ENCODE assay signal across 8 cellular contexts in genomic region chr7:29807179-29807841, GRCh38. TPM values are rescaled to one million over a fixed set of nuclear protein-coding genes. Genes with fewer than 3 reads are reported as not detected.
DNase-seq lines count a peak whose midpoint lies in the region; ATAC-seq and TF ChIP-seq lines count a peak whose summit lies in the region.

No MANE protein-coding gene starts in this region.

- H3K9me3 ChIP-seq in A673 (ENCODE audit: low read depth, low read length, poor library complexity, severe bottlenecking) (no peaks in the 10 kb centered on the region), PC-3 (ENCODE audit: low read length) (no peaks in the 10 kb centered on the region), gastroesophageal sphincter (no peaks in the 10 kb centered on the region), neural cell (ENCODE audit: low read length) (no peaks in the 10 kb centered on the region)

- no peak for TF ChIP-seq RAD21 in neural cell (conservative IDR thresholded peaks at IDR 0.05)

- intact Hi-C loops in A673 (cut with micrococcal nuclease; ENCODE audit: unreplicated experiment): no loop called here
- intact Hi-C loops in PC-3 (cut with micrococcal nuclease): loop anchor here (5.0 kb wide), 1 partner anchor 60 kb away; no protein-coding TSS in a partner anchor

- H3K36me3 ChIP-seq in A673 (ENCODE audit: insufficient read depth, low read length, poor library complexity, severe bottlenecking) (no peaks in the 10 kb centered on the region), PC-3 (ENCODE audit: low read depth, low read length) (no peaks in the 10 kb centered on the region), gastroesophageal sphincter (no peaks in the 10 kb centered on the region), neural cell (ENCODE audit: insufficient read depth, low read length) (no peaks in the 10 kb centered on the region)

- H4K20me1 ChIP-seq in PC-3 (ENCODE audit: low read length) (no peaks in the 10 kb centered on the region), neural cell (ENCODE audit: insufficient read depth) (no peaks in the 10 kb centered on the region)

- TF ChIP-seq EP300 in gastroesophageal sphincter (IDR thresholded peaks at IDR 0.05): no peak
- no peak for TF ChIP-seq EP300 in neural cell (conservative IDR thresholded peaks at IDR 0.05; ENCODE audit: poor library complexity, severe bottlenecking)

- H3K9ac ChIP-seq in PC-3 (ENCODE audit: low read length) (no peak overlapping the region), neural cell (ENCODE audit: low read length) (peak overlapping the region; percentile 69)

- H3K4me2 ChIP-seq in PC-3 (ENCODE audit: low read length): peak overlapping the region; percentile 79
- no peak overlapping the region for H3K4me2 ChIP-seq in neural cell (ENCODE audit: low read length)

- no peak overlapping the region for H3K27ac ChIP-seq in A673 (ENCODE audit: low read depth, low read length, poor library complexity, severe bottlenecking)
- H3K27ac ChIP-seq in PC-3 (ENCODE audit: low read length): no peak overlapping the region
- H3K27ac ChIP-seq in gastroesophageal sphincter: peak overlapping the region in 2 of 4 donors; percentile 38 to 65
- no peak overlapping the region for H3K27ac ChIP-seq in neural cell (ENCODE audit: low read length)

- TF ChIP-seq CTCF in A673 (conservative IDR thresholded peaks at IDR 0.05; ENCODE audit: low read depth, low read length) (no peak), PC-3 (conservative IDR thresholded peaks at IDR 0.05; ENCODE audit: low read depth, low read length) (peak; percentile 38; the same call in 1 of the 2 replicates), gastroesophageal sphincter (IDR thresholded peaks at IDR 0.05) (peak in 1 of 4 experiments; percentile 32), neural cell (IDR thresholded peaks at IDR 0.05; ENCODE audit: poor library complexity, severe bottlenecking) (peak; percentile 20)

- H3K9me2 ChIP-seq in PC-3 (replicated peaks; ENCODE audit: low read length): no peaks in the 10 kb centered on the region
- no peaks in the 10 kb centered on the region for H3K9me2 ChIP-seq in neural cell (ENCODE audit: insufficient read depth, low read length)

- H3K27me3 ChIP-seq in A673 (replicated peaks; ENCODE audit: insufficient read depth, low read depth, low read length, poor library complexity): peaks cover 83% of the 10 kb centered on the region
- H3K27me3 ChIP-seq in PC-3 (ENCODE audit: low read length): peaks cover 4% of the 10 kb centered on the region; the same call in 1 of the 2 replicates
- peaks cover 45% of the 10 kb centered on the region for H3K27me3 ChIP-seq in gastroesophageal sphincter
- H3K27me3 ChIP-seq in neural cell (ENCODE audit: insufficient read depth, low read depth, low read length): no peaks in the 10 kb centered on the region

- POLR2A ChIA-PET in A673 (lab: Charles Lee; ENCODE audit: low non-redundant PET) (no interaction called here), PC-3 (lab: Charles Lee; ENCODE audit: unreplicated experiment) (no interaction called here)

- DNase-seq in A673 (ENCODE audit: low spot score): no peak
- peak; percentile 42 for DNase-seq in PC-3
- no peak for DNase-seq in A172 (ENCODE audit: low spot score)
- no peak for DNase-seq in DMS114 treated with DMSO at 0.1 percent for 48 hours (lab: John Stamatoyannopoulos, UW; ENCODE audit: unreplicated experiment)

- CTCF ChIA-PET in A673 (lab: Charles Lee): no interaction called here
- CTCF ChIA-PET in PC-3 (lab: Charles Lee): no interaction called here

- H3K79me2 ChIP-seq in PC-3 (ENCODE audit: low read length) (no peaks in the 10 kb centered on the region), neural cell (replicated peaks; ENCODE audit: insufficient read depth, low read length) (no peaks in the 10 kb centered on the region)

- no peak for TF ChIP-seq POLR2A in gastroesophageal sphincter (IDR thresholded peaks at IDR 0.05)

- ATAC-seq in PC-3 (peak; percentile 70), gastroesophageal sphincter (peak; percentile 56), GM18498 (IDR thresholded peaks at IDR 0.05; ENCODE audit: unreplicated experiment) (no peak), GM21737 (IDR thresholded peaks at IDR 0.05; ENCODE audit: unreplicated experiment) (no peak)

- BruUV-seq in A673 (replicated peaks; lab: Mats Ljungman, UMichigan) (no TSS peak), PC-3 (replicated peaks; lab: Mats Ljungman, UMichigan) (no TSS peak)

- H3K4me1 ChIP-seq in A673 (ENCODE audit: insufficient read depth, low read length, poor library complexity, severe bottlenecking) (no peaks in the 10 kb centered on the region), PC-3 (ENCODE audit: insufficient read depth, low read length) (peaks cover 10% of the 10 kb centered on the region; the same call in 1 of the 2 replicates), gastroesophageal sphincter (peaks cover 0 to 22% (median 6%) of the 10 kb centered on the region in 3 donors)

- WGBS in gastroesophageal sphincter (ENCODE audit: low coverage in 1 of 2), 2 donors: 20 to 21% methylated on average over 1 to 5 of the region's 28 CpGs

- H2AFZ ChIP-seq in PC-3 (ENCODE audit: low read length) (peak overlapping the region; percentile 49), neural cell (ENCODE audit: low read depth, low read length) (peak overlapping the region; percentile 43)

- H3K4me3 ChIP-seq in A673 (ENCODE audit: low read depth, low read length, poor library complexity, severe bottlenecking): peak overlapping the region; percentile 46
- peak overlapping the region; percentile 65 for H3K4me3 ChIP-seq in PC-3 (ENCODE audit: low read length)
- H3K4me3 ChIP-seq in gastroesophageal sphincter: peak overlapping the region; percentile 34 to 72
- peak overlapping the region; percentile 72 for H3K4me3 ChIP-seq in neural cell (ENCODE audit: low read length)

- no peaks in the 10 kb centered on the region for H3F3A ChIP-seq in PC-3 (ENCODE audit: low read length, unreplicated experiment)
- H3F3A ChIP-seq in neural cell (ENCODE audit: insufficient read depth, low read length, poor library complexity, severe bottlenecking): no peaks in the 10 kb centered on the region

TF ChIP-seq in neural cell, 6 proteins besides CTCF, POLR2A, EP300 and RAD21:
- TF ChIP-seq MXI1 (conservative IDR thresholded peaks at IDR 0.05; ENCODE audit: poor library complexity, severe bottlenecking) (no peak), SMC3 (conservative IDR thresholded peaks at IDR 0.05; ENCODE audit: poor library complexity) (no peak), TAF1 (IDR thresholded peaks at IDR 0.05; ENCODE audit: low read depth) (no peak), REST (IDR thresholded peaks at IDR 0.05; ENCODE audit: borderline replicate concordance) (no peak), EZH2 (IDR thresholded peaks at IDR 0.05; ENCODE audit: borderline replicate concordance, insufficient read depth, low read length, poor library complexity, severe bottlenecking) (no peak), POLR2AphosphoS5 (IDR thresholded peaks at IDR 0.05) (no peak)

RNA-seq across cellular contexts. Expression of gene WIPF3, which starts 1.0 kb away (rescaled TPM):
- 0.17 and 0.21 TPM in 2 replicates for total RNA-seq in A673 (2021)
- 3.3 and 3.4 TPM in 2 replicates for total RNA-seq in PC-3 (2014; rRNA removed)
- 1 to 10 TPM; 3.7 to 6.8 (median 5.5) TPM for total RNA-seq in gastroesophageal sphincter
- 3.8 and 4.6 TPM in 2 replicates for polyA plus RNA-seq in neural cell
- polyA minus RNA-seq in neural cell: 4.1 and 6.7 TPM in 2 replicates
- total RNA-seq in A172 (2014; rRNA removed; shearing (Covaris generic)): not detected in 2 replicates

Comparison
In these comparisons a context has a peak if more than half of its experiments do, and no peak if none do; other contexts are left out.
1. ATAC-seq: peak in PC-3 (single experiment) and gastroesophageal sphincter (single experiment); none in GM18498 (single experiment) and GM21737 (single experiment).
2. Peak in every context shown above with its lines, with median percentiles within 50 percentile points of each other: H3K4me3 ChIP-seq.